ENCODE assay signal across 9 cellular contexts in the genomic region with DNA sequence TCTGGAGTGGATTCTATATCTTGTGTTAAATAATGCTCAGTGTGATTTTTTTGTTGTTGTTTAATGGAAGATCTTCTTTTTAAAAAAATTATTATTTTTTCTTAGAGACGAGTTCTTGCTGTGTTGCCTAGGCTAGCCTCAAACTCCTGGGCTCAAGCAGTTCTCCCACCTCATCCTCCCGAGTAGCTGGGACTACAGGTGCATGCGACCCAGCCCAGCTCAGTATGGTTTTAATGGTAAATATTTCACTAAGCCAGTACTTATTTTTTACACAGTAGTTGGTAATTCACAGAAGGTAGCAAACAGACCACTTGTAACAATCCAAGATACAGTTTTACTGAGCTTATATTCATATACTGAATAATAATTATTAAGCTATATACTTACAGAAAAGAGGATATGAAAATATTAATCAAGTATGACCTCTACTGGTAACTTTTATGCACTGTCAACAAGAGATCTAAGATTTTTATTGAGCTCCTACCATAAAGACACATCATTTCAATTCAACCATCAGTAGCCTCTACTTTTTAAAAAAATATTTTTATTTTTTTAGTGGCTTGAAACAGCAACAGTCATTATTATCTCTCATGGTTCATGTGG. TPM values are rescaled to one million over a fixed set of nuclear protein-coding genes. Genes with fewer than 3 reads are reported as not detected.
DNase-seq lines count a peak whose midpoint lies in the region; ATAC-seq and TF ChIP-seq lines count a peak whose summit lies in the region.
"Had no signal": no experiment of that assay in that cellular context is flagged by ENCODE, and none has a peak within 500 bp of the region (broad histone marks: within the 10 kb centered on the region; RNA-seq: fewer than 3 reads in every experiment).

No MANE protein-coding gene starts in this region.

- intact Hi-C loops in CD4-positive, alpha-beta T cell (cut with DNase I, micrococcal nuclease) = loop anchor here (1.0 to 10.0 kb wide), 5 partner anchors 199 to 1158 kb away; a partner anchor contains a TSS
- intact Hi-C loops in ovary (cut with DNase I) = loop anchor here in 1 of 4 donors (10.0 kb wide), 1 partner anchor 378 kb away; no protein-coding TSS in a partner anchor

- H3K36me3 Mint-ChIP-seq in CD4-positive, alpha-beta T cell (ENCODE audit: low read depth) = peaks cover 44% of the 10 kb centered on the region

- CTCF ChIA-PET in CD4-positive, alpha-beta T cell (lab: Charles Lee) = interaction anchor here (0.6 to 1.6 kb wide), 12 partner anchors 9 to 400 kb away, joined by 3 to 15 read pairs (median 3); a partner anchor contains a TSS

- 69 to 73% (median 72%) methylated on average over 3 of the region's 3 CpGs for WGBS in ovary, 3 donors

- H3K36me3 ChIP-seq in kidney epithelial cell (ENCODE audit: control insufficient read depth, insufficient read depth, low read length) = no peaks in the 10 kb centered on the region
- no peaks in the 10 kb centered on the region for H3K36me3 ChIP-seq in ovary

- H3K4me3 Mint-ChIP-seq in CD4-positive, alpha-beta T cell = no peak overlapping the region
- H3K4me3 Mint-ChIP-seq: stimulated activated naive CD8-positive, alpha-beta T cell treated with anti-CD3 and anti-CD28 coated beads, Interleukin-15, Interleukin-2, amounts not matched to agents 100 ng/mL and 50 ng/mL, for 24 hours had no signal

- H3K4me3 ChIP-seq in kidney epithelial cell (ENCODE audit: low read depth, low read length) (no peak overlapping the region), ovary (no peak overlapping the region)

- no peaks in the 10 kb centered on the region for H3K27me3 Mint-ChIP-seq in CD4-positive, alpha-beta T cell

- no peaks in the 10 kb centered on the region for H3K9me3 Mint-ChIP-seq in CD4-positive, alpha-beta T cell
- H3K9me3 Mint-ChIP-seq: stimulated activated naive CD8-positive, alpha-beta T cell treated with anti-CD3 and anti-CD28 coated beads, Interleukin-15, Interleukin-2, amounts not matched to agents 100 ng/mL and 50 ng/mL, for 24 hours had no signal

- POLR2A ChIA-PET in CD4-positive, alpha-beta T cell (lab: Charles Lee) = interaction anchor here (0.9 to 1.7 kb wide), 8 partner anchors 8 to 577 kb away, joined by 3 to 8 read pairs (median 4); a partner anchor contains a TSS

- H3K4me1 Mint-ChIP-seq in CD4-positive, alpha-beta T cell (ENCODE audit: low read depth) = no peaks in the 10 kb centered on the region

- peak; percentile 53 for TF ChIP-seq CTCF in CD4-positive, alpha-beta T cell (IDR thresholded peaks at IDR 0.05)
- TF ChIP-seq CTCF in VCaP (conservative IDR thresholded peaks at IDR 0.05) = peak; percentile 72
- TF ChIP-seq CTCF in kidney epithelial cell (IDR thresholded peaks at IDR 0.05; ENCODE audit: insufficient read depth, low read length, poor library complexity, severe bottlenecking) = peak; percentile 20
- no peak for TF ChIP-seq CTCF in ovary (IDR thresholded peaks at IDR 0.05)

- no peak for DNase-seq in CD4-positive, alpha-beta T cell
- no peak for DNase-seq in kidney epithelial cell (ENCODE audit: low read depth)
- DNase-seq in ovary = no peak

- no peaks in the 10 kb centered on the region for H3K4me1 ChIP-seq in ovary (ENCODE audit: insufficient read depth)

- TF ChIP-seq EP300 in ovary (IDR thresholded peaks at IDR 0.05) = no peak

- no peak overlapping the region for H3K27ac ChIP-seq in CD4-positive, alpha-beta T cell (ENCODE audit: low read depth, low read length)
- no peak overlapping the region for H3K27ac ChIP-seq in VCaP
- H3K27ac ChIP-seq in ovary = no peak overlapping the region

- ATAC-seq in CD4-positive, alpha-beta T cell (ENCODE audit: poor library complexity) = peak; percentile 71
- ATAC-seq in HG02973 (IDR thresholded peaks at IDR 0.05; ENCODE audit: unreplicated experiment) (peak; percentile 44), GM19463 (IDR thresholded peaks at IDR 0.05; ENCODE audit: unreplicated experiment) (no peak), HG03280 (IDR thresholded peaks at IDR 0.05; ENCODE audit: unreplicated experiment) (no peak), HG03439 (IDR thresholded peaks at IDR 0.05; ENCODE audit: unreplicated experiment) (no peak)

- TF ChIP-seq POLR2A in ovary (IDR thresholded peaks at IDR 0.05) = no peak

- H3K27me3 ChIP-seq in CD4-positive, alpha-beta T cell (ENCODE audit: control insufficient read depth, insufficient read depth, low read length) = no peaks in the 10 kb centered on the region
- H3K27me3 ChIP-seq in kidney epithelial cell (ENCODE audit: control insufficient read depth, insufficient read depth, low read length) = no peaks in the 10 kb centered on the region
- no peaks in the 10 kb centered on the region for H3K27me3 ChIP-seq in ovary

- peak overlapping the region; percentile 7 for H3K27ac Mint-ChIP-seq in CD4-positive, alpha-beta T cell
- H3K27ac Mint-ChIP-seq: stimulated activated naive CD8-positive, alpha-beta T cell treated with anti-CD3 and anti-CD28 coated beads, Interleukin-15, Interleukin-2, amounts not matched to agents 100 ng/mL and 50 ng/mL, for 24 hours had no signal

- no peaks in the 10 kb centered on the region for H3K9me3 ChIP-seq in CD4-positive, alpha-beta T cell (ENCODE audit: control insufficient read depth, low read length)
- H3K9me3 ChIP-seq in ovary = no peaks in the 10 kb centered on the region

RNA-seq across cellular contexts. Expression of a gene that starts 6.1 kb away (rescaled TPM):
- 10 to 100 TPM; 35.2 to 37.8 TPM for total RNA-seq in CD4-positive, alpha-beta T cell
- total RNA-seq in kidney epithelial cell = 468 and 469 TPM in 2 replicates
- total RNA-seq in ovary = 100 to 1,000 TPM in 6 of 7 donors, 10 to 100 TPM in 1; 73.0 to 394 (median 288) TPM
- polyA plus RNA-seq in ovary = 100 to 1,000 TPM; 199 to 807 TPM

RNA-seq across cellular contexts. Expression of a gene that starts 32.0 kb away (rescaled TPM):
- total RNA-seq in CD4-positive, alpha-beta T cell = 10 to 100 TPM; 62.0 to 63.4 TPM
- total RNA-seq in kidney epithelial cell (29.9 and 34.6 TPM in 2 replicates), ovary (10 to 100 TPM; 30.0 to 43.0 (median 34.3) TPM)
- 10 to 100 TPM; 25.2 to 33.2 TPM for polyA plus RNA-seq in ovary

RNA-seq across cellular contexts. Expression of a gene that starts 41.7 kb away (rescaled TPM):
- total RNA-seq in CD4-positive, alpha-beta T cell = under 1 TPM in 1 of 2 experiments, not detected in 1; 0.45 TPM
- total RNA-seq in kidney epithelial cell (not detected in 2 replicates), ovary (under 1 TPM in 1 of 7 donors, not detected in 6; 0.61 TPM)
- polyA plus RNA-seq in ovary = not detected

Comparison
In these comparisons a context has a peak if more than half of its experiments do, and no peak if none do; other contexts are left out.
1. ATAC-seq: peak in CD4-positive, alpha-beta T cell (single experiment) and HG02973 (single experiment); none in GM19463 (single experiment), HG03280 (single experiment) and HG03439 (single experiment).
2. CTCF ChIP-seq: peak in CD4-positive, alpha-beta T cell (single experiment), VCaP (single experiment) and kidney epithelial cell (single experiment); none in ovary (0 of 3).